16 cellular contexts compared by ENCODE assay signal in the genomic region with DNA sequence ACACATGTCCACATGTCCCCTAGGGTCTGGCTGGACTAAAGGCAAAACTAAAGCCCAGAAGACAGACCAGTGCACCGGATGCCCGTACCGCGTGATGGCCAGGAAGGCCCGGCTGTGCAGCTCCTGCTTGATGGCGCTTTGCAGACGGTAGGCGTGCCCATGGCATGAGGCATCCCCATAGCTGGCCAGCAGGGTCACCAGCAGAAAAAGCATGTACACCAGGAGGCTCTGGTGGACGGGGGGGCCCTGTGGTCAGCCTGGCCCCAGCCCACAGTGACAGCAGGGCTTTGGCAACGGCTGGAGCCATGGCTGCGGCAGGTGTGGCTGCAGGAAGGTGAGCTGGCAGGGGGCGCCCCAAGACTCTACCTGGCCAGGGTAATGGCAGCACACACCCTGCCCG.
"Had no signal": no experiment of that assay in that cellular context is flagged by ENCODE, and none has a peak within 500 bp of the region (broad histone marks: within the 10 kb centered on the region; RNA-seq: fewer than 3 reads in every experiment).

No MANE protein-coding gene starts in this region.

- ATAC-seq: activated CD8-positive, alpha-beta T cell treated with anti-CD3 and anti-CD28 coated beads for 36 hours; effector memory CD8-positive, alpha-beta T cell; gastrocnemius medialis; T-helper 17 cell had no signal

- H3K4me3 ChIP-seq: gastrocnemius medialis, lung, skin epidermis, suprapubic skin had no signal

- H3K27ac ChIP-seq: epithelial cell of prostate, neutrophil, skin epidermis, suprapubic skin had no signal

- H3K27me3 ChIP-seq: gastrocnemius medialis, neutrophil, suprapubic skin had no signal

- H3K9me3 ChIP-seq: gastrocnemius medialis, neutrophil, suprapubic skin had no signal

- DNase-seq: activated CD4-positive, alpha-beta T cell treated with anti-CD3 and anti-CD28 coated beads for 4 hours; activated CD8-positive, alpha-beta T cell treated with anti-CD3 and anti-CD28 coated beads for 36 hours; activated effector memory CD4-positive, alpha-beta T cell treated with anti-CD3 and anti-CD28 coated beads, Interleukin-2, amount 50 U/mL, for 16 hours; activated T-cell treated with anti-CD3 and anti-CD28 coated beads, Interleukin-2, amount 50 U/mL, for 48 hours; amygdala; effector memory CD8-positive, alpha-beta T cell; gastrocnemius medialis; stimulated activated CD4-positive, alpha-beta T cell treated with anti-CD3 and anti-CD28 coated beads, Interleukin-4, amount 100 ng/mL, for 4 hours; stimulated activated CD8-positive, alpha-beta memory T cell treated with anti-CD3 and anti-CD28 coated beads, Interleukin-4, amount 100 ng/mL, for 48 hours; stimulated activated naive CD4-positive, alpha-beta T cell treated with Interleukin-2 at 50 U/mL for 16 hours; T-helper 17 cell had no signal
